ENCODE assay signal across 1 cellular context in genomic region chr17:17837966-17838962, GRCh38.
TF ChIP-seq lines count a peak whose summit lies in the region.

No MANE protein-coding gene starts in this region.

TF ChIP-seq in K562, 482 proteins besides CTCF, POLR2A, EP300 and RAD21 (continued from another document and continues in another):
- no peak for TF ChIP-seq REST (CRISPR knock-in tag; IDR thresholded peaks at IDR 0.05; ENCODE audit: low read depth)
- no peak for TF ChIP-seq TAF9B (IDR thresholded peaks at IDR 0.05; ENCODE audit: partially characterized antibody)
- no peak for TF ChIP-seq ERF (CRISPR knock-in tag; IDR thresholded peaks at IDR 0.05)
- TF ChIP-seq CXXC5 (CRISPR knock-in tag; IDR thresholded peaks at IDR 0.05), result no peak
- TF ChIP-seq ZKSCAN8 (CRISPR knock-in tag; IDR thresholded peaks at IDR 0.05), result no peak
- TF ChIP-seq RBM17 (IDR thresholded peaks at IDR 0.05; ENCODE audit: borderline replicate concordance, low read depth, low read length), result no peak
- no peak for TF ChIP-seq DACH1 (IDR thresholded peaks at IDR 0.05; ENCODE audit: partially characterized antibody)
- no peak for TF ChIP-seq SMARCE1 (IDR thresholded peaks at IDR 0.05)
- no peak for TF ChIP-seq MCM7 (IDR thresholded peaks at IDR 0.05)
- TF ChIP-seq BCL6 (CRISPR knock-in tag; IDR thresholded peaks at IDR 0.05), result no peak
- TF ChIP-seq CSDE1 (IDR thresholded peaks at IDR 0.05), result no peak
- TF ChIP-seq CBX5 (IDR thresholded peaks at IDR 0.05; ENCODE audit: borderline replicate concordance, low read depth), result no peak
- TF ChIP-seq, protein P1, sequence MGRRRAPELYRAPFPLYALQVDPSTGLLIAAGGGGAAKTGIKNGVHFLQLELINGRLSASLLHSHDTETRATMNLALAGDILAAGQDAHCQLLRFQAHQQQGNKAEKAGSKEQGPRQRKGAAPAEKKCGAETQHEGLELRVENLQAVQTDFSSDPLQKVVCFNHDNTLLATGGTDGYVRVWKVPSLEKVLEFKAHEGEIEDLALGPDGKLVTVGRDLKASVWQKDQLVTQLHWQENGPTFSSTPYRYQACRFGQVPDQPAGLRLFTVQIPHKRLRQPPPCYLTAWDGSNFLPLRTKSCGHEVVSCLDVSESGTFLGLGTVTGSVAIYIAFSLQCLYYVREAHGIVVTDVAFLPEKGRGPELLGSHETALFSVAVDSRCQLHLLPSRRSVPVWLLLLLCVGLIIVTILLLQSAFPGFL (CRISPR knock-in tag; IDR thresholded peaks at IDR 0.05), result no peak
- no peak for TF ChIP-seq TAL1 (IDR thresholded peaks at IDR 0.05)
- no peak for TF ChIP-seq ZNF79 (CRISPR knock-in tag; IDR thresholded peaks at IDR 0.05; ENCODE audit: low read depth)
- no peak for TF ChIP-seq POLR2B (IDR thresholded peaks at IDR 0.05; ENCODE audit: low read depth, partially characterized antibody)
- TF ChIP-seq, protein P2, sequence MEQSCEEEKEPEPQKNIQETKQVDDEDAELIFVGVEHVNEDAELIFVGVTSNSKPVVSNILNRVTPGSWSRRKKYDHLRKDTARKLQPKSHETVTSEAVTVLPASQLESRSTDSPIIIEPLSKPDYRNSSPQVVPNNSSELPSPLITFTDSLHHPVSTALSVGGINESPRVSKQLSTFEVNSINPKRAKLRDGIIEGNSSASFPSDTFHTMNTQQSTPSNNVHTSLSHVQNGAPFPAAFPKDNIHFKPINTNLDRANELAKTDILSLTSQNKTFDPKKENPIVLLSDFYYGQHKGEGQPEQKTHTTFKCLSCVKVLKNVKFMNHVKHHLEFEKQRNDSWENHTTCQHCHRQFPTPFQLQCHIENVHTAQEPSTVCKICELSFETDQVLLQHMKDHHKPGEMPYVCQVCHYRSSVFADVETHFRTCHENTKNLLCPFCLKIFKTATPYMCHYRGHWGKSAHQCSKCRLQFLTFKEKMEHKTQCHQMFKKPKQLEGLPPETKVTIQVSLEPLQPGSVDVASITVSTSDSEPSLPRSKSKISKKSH (CRISPR knock-in tag; IDR thresholded peaks at IDR 0.05), result no peak
- no peak for TF ChIP-seq ATF3 (IDR thresholded peaks at IDR 0.05)
- TF ChIP-seq ATF3 (CRISPR knock-in tag; conservative IDR thresholded peaks at IDR 0.05), result no peak
- TF ChIP-seq POU5F1 (IDR thresholded peaks at IDR 0.05; ENCODE audit: borderline replicate concordance, low read depth, low read length, partially characterized antibody), result no peak
- no peak for TF ChIP-seq CHD2 (IDR thresholded peaks at IDR 0.05; ENCODE audit: low read depth, low read length)
- no peak for TF ChIP-seq JUND (IDR thresholded peaks at IDR 0.05; ENCODE audit: borderline replicate concordance, low read depth, low read length)
- TF ChIP-seq JUND (tag; IDR thresholded peaks at IDR 0.05; ENCODE audit: borderline replicate concordance, low read depth, low read length), result no peak; the same call in 2 of the 3 replicates
- TF ChIP-seq NCOA2 (IDR thresholded peaks at IDR 0.05; ENCODE audit: partially characterized antibody in 2 of 2), result no peak
- no peak for TF ChIP-seq ZNF143 (CRISPR knock-in tag; IDR thresholded peaks at IDR 0.05)
- no peak for TF ChIP-seq NONO (IDR thresholded peaks at IDR 0.05; ENCODE audit: low read depth in 2 of 2, low read length in 1 of 2)
- TF ChIP-seq ZNF197 (CRISPR knock-in tag; IDR thresholded peaks at IDR 0.05; ENCODE audit: low read depth), result no peak
- TF ChIP-seq L3MBTL2 (IDR thresholded peaks at IDR 0.05), result no peak
- no peak for TF ChIP-seq NCOA6 (IDR thresholded peaks at IDR 0.05)
- no peak for TF ChIP-seq SMAD2 (IDR thresholded peaks at IDR 0.05; ENCODE audit: low read depth, low read length)
- TF ChIP-seq, protein P3, sequence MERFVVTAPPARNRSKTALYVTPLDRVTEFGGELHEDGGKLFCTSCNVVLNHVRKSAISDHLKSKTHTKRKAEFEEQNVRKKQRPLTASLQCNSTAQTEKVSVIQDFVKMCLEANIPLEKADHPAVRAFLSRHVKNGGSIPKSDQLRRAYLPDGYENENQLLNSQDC (CRISPR knock-in tag; IDR thresholded peaks at IDR 0.05), result no peak
- no peak for TF ChIP-seq ZNF584 (CRISPR knock-in tag; IDR thresholded peaks at IDR 0.05; ENCODE audit: low read depth)
- TF ChIP-seq ZNF146 (CRISPR knock-in tag; IDR thresholded peaks at IDR 0.05; ENCODE audit: unreplicated experiment), result no peak
- peak; percentile 60 for TF ChIP-seq CBFA2T3 (IDR thresholded peaks at IDR 0.05)
- TF ChIP-seq RHOXF2B (CRISPR knock-in tag; conservative IDR thresholded peaks at IDR 0.05), result no peak
- TF ChIP-seq POLR2G (IDR thresholded peaks at IDR 0.05; ENCODE audit: low read depth, low read length), result no peak
- TF ChIP-seq, protein P4, sequence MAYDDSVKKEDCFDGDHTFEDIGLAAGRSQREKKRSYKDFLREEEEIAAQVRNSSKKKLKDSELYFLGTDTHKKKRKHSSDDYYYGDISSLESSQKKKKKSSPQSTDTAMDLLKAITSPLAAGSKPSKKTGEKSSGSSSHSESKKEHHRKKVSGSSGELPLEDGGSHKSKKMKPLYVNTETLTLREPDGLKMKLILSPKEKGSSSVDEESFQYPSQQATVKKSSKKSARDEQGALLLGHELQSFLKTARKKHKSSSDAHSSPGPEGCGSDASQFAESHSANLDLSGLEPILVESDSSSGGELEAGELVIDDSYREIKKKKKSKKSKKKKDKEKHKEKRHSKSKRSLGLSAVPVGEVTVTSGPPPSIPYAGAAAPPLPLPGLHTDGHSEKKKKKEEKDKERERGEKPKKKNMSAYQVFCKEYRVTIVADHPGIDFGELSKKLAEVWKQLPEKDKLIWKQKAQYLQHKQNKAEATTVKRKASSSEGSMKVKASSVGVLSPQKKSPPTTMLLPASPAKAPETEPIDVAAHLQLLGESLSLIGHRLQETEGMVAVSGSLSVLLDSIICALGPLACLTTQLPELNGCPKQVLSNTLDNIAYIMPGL (CRISPR knock-in tag; IDR thresholded peaks at IDR 0.05), result no peak
- TF ChIP-seq, protein P5, sequence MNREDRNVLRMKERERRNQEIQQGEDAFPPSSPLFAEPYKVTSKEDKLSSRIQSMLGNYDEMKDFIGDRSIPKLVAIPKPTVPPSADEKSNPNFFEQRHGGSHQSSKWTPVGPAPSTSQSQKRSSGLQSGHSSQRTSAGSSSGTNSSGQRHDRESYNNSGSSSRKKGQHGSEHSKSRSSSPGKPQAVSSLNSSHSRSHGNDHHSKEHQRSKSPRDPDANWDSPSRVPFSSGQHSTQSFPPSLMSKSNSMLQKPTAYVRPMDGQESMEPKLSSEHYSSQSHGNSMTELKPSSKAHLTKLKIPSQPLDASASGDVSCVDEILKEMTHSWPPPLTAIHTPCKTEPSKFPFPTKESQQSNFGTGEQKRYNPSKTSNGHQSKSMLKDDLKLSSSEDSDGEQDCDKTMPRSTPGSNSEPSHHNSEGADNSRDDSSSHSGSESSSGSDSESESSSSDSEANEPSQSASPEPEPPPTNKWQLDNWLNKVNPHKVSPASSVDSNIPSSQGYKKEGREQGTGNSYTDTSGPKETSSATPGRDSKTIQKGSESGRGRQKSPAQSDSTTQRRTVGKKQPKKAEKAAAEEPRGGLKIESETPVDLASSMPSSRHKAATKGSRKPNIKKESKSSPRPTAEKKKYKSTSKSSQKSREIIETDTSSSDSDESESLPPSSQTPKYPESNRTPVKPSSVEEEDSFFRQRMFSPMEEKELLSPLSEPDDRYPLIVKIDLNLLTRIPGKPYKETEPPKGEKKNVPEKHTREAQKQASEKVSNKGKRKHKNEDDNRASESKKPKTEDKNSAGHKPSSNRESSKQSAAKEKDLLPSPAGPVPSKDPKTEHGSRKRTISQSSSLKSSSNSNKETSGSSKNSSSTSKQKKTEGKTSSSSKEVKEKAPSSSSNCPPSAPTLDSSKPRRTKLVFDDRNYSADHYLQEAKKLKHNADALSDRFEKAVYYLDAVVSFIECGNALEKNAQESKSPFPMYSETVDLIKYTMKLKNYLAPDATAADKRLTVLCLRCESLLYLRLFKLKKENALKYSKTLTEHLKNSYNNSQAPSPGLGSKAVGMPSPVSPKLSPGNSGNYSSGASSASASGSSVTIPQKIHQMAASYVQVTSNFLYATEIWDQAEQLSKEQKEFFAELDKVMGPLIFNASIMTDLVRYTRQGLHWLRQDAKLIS (CRISPR knock-in tag; IDR thresholded peaks at IDR 0.05), result no peak
- TF ChIP-seq HNRNPH1 (optimal IDR thresholded peaks at IDR 0.05; ENCODE audit: low read depth, low read length), result no peak
- no peak for TF ChIP-seq ZNF282 (CRISPR knock-in tag; IDR thresholded peaks at IDR 0.05)
- no peak for TF ChIP-seq PHB (CRISPR knock-in tag; IDR thresholded peaks at IDR 0.05)
- TF ChIP-seq, protein P6, sequence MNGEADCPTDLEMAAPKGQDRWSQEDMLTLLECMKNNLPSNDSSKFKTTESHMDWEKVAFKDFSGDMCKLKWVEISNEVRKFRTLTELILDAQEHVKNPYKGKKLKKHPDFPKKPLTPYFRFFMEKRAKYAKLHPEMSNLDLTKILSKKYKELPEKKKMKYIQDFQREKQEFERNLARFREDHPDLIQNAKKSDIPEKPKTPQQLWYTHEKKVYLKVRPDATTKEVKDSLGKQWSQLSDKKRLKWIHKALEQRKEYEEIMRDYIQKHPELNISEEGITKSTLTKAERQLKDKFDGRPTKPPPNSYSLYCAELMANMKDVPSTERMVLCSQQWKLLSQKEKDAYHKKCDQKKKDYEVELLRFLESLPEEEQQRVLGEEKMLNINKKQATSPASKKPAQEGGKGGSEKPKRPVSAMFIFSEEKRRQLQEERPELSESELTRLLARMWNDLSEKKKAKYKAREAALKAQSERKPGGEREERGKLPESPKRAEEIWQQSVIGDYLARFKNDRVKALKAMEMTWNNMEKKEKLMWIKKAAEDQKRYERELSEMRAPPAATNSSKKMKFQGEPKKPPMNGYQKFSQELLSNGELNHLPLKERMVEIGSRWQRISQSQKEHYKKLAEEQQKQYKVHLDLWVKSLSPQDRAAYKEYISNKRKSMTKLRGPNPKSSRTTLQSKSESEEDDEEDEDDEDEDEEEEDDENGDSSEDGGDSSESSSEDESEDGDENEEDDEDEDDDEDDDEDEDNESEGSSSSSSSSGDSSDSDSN (IDR thresholded peaks at IDR 0.05; ENCODE audit: borderline replicate concordance in 1 of 2, low read depth in 2 of 2, low read length in 2 of 2), result no peak
- no peak for TF ChIP-seq BHLHE40 (IDR thresholded peaks at IDR 0.05; ENCODE audit: low read length)
- 0 out of 2 replicates have a peak, but pooled peaks have one; percentile 21 for TF ChIP-seq ADNP (tag; IDR thresholded peaks at IDR 0.05)
- no peak for TF ChIP-seq IRF2 (CRISPR knock-in tag; IDR thresholded peaks at IDR 0.05)
- TF ChIP-seq POLR2AphosphoS5 (IDR thresholded peaks at IDR 0.05; ENCODE audit: control insufficient read depth, insufficient read depth, low read depth, low read length), result peak; percentile 61; the same call in 1 of the 2 replicates
- TF ChIP-seq ZNF561 (CRISPR knock-in tag; conservative IDR thresholded peaks at IDR 0.05), result no peak
- TF ChIP-seq ZNF263 (CRISPR knock-in tag; IDR thresholded peaks at IDR 0.05; ENCODE audit: borderline replicate concordance), result no peak
- no peak for TF ChIP-seq MXI1 (IDR thresholded peaks at IDR 0.05; ENCODE audit: low read depth, low read length)
- TF ChIP-seq, protein P7, sequence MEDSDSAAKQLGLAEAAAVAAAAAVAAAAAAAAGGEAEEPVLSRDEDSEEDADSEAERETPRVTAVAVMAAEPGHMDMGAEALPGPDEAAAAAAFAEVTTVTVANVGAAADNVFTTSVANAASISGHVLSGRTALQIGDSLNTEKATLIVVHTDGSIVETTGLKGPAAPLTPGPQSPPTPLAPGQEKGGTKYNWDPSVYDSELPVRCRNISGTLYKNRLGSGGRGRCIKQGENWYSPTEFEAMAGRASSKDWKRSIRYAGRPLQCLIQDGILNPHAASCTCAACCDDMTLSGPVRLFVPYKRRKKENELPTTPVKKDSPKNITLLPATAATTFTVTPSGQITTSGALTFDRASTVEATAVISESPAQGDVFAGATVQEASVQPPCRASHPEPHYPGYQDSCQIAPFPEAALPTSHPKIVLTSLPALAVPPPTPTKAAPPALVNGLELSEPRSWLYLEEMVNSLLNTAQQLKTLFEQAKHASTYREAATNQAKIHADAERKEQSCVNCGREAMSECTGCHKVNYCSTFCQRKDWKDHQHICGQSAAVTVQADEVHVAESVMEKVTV (CRISPR knock-in tag; IDR thresholded peaks at IDR 0.05), result no peak
- TF ChIP-seq NR1H2 (CRISPR knock-in tag; IDR thresholded peaks at IDR 0.05), result no peak
- TF ChIP-seq HSF4 (CRISPR knock-in tag; IDR thresholded peaks at IDR 0.05; ENCODE audit: borderline replicate concordance), result no peak
- no peak for TF ChIP-seq WHSC1 (IDR thresholded peaks at IDR 0.05; ENCODE audit: low read length)
- no peak for TF ChIP-seq NR2C2 (CRISPR knock-in tag; IDR thresholded peaks at IDR 0.05)
- no peak for TF ChIP-seq NR2C2 (tag; IDR thresholded peaks at IDR 0.05)
